1 cellular context compared by ENCODE assay signal in the genomic region with DNA sequence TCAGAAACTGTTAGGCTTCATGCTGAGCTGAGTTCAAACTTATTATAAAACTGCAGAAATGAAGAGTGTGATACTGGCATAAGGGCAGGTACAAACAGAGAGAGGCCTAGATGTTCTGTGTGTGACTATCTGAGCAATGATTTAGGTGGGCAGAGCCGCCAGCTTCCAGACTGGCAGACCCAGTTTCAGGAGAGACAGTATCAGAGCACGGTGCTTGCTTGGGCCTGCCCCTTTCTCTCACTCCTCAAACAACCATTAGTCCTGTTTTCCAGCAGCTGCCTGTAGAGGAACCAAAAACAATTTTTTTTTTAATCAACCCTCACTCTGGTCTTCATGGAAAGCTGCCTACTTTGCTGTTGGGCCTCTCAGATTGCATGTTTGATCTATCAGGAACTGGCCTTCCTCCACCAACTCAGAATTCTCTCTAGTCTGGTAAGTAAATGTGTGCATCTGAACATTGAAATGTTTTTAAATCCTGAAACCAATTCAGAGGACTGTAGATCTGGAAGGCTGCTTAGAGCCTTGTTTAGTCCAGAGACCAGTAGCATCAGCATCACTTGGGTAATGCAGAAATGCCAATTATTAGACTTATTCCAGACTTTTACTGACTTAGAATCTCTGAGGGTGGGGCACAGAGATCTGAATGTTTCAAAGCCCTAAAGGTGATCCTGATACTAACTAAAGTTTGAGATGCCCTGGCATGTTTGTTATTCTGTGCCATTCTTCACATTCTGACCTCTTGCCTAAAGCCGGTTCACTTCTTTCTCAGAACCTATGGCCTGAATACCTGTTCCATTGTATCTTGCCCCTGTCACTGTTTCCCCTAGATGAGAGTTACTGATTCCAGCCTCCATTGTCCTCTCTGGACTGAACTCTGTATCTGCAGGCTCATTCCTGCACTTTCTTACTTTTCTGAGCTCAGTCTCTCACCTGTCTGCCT.
TF ChIP-seq lines count a peak whose summit lies in the region.

No MANE protein-coding gene starts in this region.

TF ChIP-seq in IMR-90, 13 proteins besides CTCF, POLR2A, EP300 and RAD21:
- TF ChIP-seq MAFK (IDR thresholded peaks at IDR 0.05; ENCODE audit: low read depth, low read length) (no peak), BHLHE40 (IDR thresholded peaks at IDR 0.05; ENCODE audit: low read depth, low read length) (no peak), CEBPB (IDR thresholded peaks at IDR 0.05; ENCODE audit: low read depth, low read length) (no peak), MAZ (IDR thresholded peaks at IDR 0.05; ENCODE audit: borderline replicate concordance, low read depth, low read length) (no peak), RCOR1 (IDR thresholded peaks at IDR 0.05; ENCODE audit: insufficient replicate concordance, low read length) (no peak), MXI1 (IDR thresholded peaks at IDR 0.05; ENCODE audit: borderline replicate concordance, low read depth, low read length) (no peak), NFE2L2 (IDR thresholded peaks at IDR 0.05; ENCODE audit: low read depth, low read length) (no peak), RFX5 (IDR thresholded peaks at IDR 0.05; ENCODE audit: low read depth, low read length) (no peak), FOS (IDR thresholded peaks at IDR 0.05; ENCODE audit: low read depth, low read length) (no peak), CHD1 (IDR thresholded peaks at IDR 0.05; ENCODE audit: low read depth, low read length) (no peak), SMC3 (IDR thresholded peaks at IDR 0.05; ENCODE audit: low read depth, low read length) (no peak)
- TF ChIP-seq, protein P1, sequence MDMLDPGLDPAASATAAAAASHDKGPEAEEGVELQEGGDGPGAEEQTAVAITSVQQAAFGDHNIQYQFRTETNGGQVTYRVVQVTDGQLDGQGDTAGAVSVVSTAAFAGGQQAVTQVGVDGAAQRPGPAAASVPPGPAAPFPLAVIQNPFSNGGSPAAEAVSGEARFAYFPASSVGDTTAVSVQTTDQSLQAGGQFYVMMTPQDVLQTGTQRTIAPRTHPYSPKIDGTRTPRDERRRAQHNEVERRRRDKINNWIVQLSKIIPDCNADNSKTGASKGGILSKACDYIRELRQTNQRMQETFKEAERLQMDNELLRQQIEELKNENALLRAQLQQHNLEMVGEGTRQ (IDR thresholded peaks at IDR 0.05; ENCODE audit: low read depth, low read length), result no peak
- TF ChIP-seq, protein P2, sequence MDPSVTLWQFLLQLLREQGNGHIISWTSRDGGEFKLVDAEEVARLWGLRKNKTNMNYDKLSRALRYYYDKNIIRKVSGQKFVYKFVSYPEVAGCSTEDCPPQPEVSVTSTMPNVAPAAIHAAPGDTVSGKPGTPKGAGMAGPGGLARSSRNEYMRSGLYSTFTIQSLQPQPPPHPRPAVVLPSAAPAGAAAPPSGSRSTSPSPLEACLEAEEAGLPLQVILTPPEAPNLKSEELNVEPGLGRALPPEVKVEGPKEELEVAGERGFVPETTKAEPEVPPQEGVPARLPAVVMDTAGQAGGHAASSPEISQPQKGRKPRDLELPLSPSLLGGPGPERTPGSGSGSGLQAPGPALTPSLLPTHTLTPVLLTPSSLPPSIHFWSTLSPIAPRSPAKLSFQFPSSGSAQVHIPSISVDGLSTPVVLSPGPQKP (IDR thresholded peaks at IDR 0.05; ENCODE audit: borderline replicate concordance, low read depth, low read length), result no peak
